Comparison of ENCODE assay signal across 19 cellular contexts in the genomic region with DNA sequence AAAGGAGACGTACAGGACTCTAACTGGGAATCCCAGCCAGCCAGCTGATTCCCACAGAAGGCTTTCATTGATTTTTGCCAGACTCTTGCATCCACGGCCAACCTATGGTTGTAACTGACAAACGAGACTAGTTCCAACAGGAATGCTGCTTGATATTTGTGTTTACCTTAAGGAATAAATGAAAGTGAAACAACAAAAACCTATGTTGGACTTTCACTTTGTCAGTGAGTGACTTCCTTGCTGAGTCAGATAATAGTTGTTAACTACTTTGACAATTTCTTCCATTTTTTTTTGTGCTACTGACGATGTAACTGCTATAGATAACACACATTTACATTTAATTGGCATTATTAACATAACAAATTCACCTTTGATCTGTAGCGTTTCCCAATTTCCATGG.
DNase-seq lines count a peak whose midpoint lies in the region; ATAC-seq, FAIRE-seq and TF ChIP-seq lines count a peak whose summit lies in the region.
"Had no signal": no experiment of that assay in that cellular context is flagged by ENCODE, and none has a peak within 500 bp of the region (broad histone marks: within the 10 kb centered on the region; RNA-seq: fewer than 3 reads in every experiment).

No MANE protein-coding gene starts in this region.

- no peaks in the 10 kb centered on the region for H3K4me1 Mint-ChIP-seq in Caco-2 (ENCODE audit: low read depth, unreplicated experiment)

- H3K27ac ChIP-seq in KOPT-K1 (ENCODE audit: low read depth, low read length, poor library complexity, severe bottlenecking): peak overlapping the region; percentile 16
- H3K27ac ChIP-seq in pancreas: no peak overlapping the region

- DNase-seq in Caco-2 (no peak), fibroblast of villous mesenchyme (ENCODE audit: low read depth) (peak; percentile 22), pancreas (no peak), NCI-H2171 treated with DMSO at 0.1 percent for 48 hours (lab: John Stamatoyannopoulos, UW) (no peak), NOMO-1 (lab: John Stamatoyannopoulos, UW; ENCODE audit: unreplicated experiment in 2 of 2) (no peak), nucleus accumbens (lab: John Stamatoyannopoulos, UW) (no peak)
- DNase-seq: ACHN; CD4-positive, alpha-beta T cell; DMS79 treated with DMSO at 0.1 percent for 48 hours; Kasumi-1; NCI-H1417 treated with DMSO at 0.1 percent for 48 hours; NCI-H2029 treated with DMSO at 0.1 percent for 48 hours; NCI-H524; SHP77 treated with DMSO at 0.1 percent for 48 hours had no signal

- WGBS in pancreas, 2 donors: 46 to 47% methylated on average over 5 of the region's 5 CpGs

- H3K4me1 ChIP-seq in Caco-2: no peaks in the 10 kb centered on the region
- no peaks in the 10 kb centered on the region for H3K4me1 ChIP-seq in pancreas

- no peak for FAIRE-seq in pancreas (lab: Jason Lieb, UNC)
- FAIRE-seq: D721Med, G401.6, GM12891, H1 had no signal

- BruUV-seq in Caco-2 (replicated peaks; lab: Mats Ljungman, UMichigan): no TSS peak

- CTCF ChIA-PET in Caco-2 (lab: Charles Lee): no interaction called here

- peaks cover 2% of the 10 kb centered on the region for H3K36me3 ChIP-seq in Caco-2 (ENCODE audit: control insufficient read depth, insufficient read depth, low read length)
- peaks cover 2% of the 10 kb centered on the region; the same call in 1 of the 2 replicates for H3K36me3 ChIP-seq in KOPT-K1 (ENCODE audit: insufficient read depth, low read length)
- H3K36me3 ChIP-seq in pancreas: peaks cover 0 to under 1% (median 0%) of the 10 kb centered on the region in 3 donors

- H3K9me3 ChIP-seq in Caco-2 (no peaks in the 10 kb centered on the region), KOPT-K1 (ENCODE audit: insufficient read depth, low read length, poor library complexity, severe bottlenecking) (no peaks in the 10 kb centered on the region), pancreas (no peaks in the 10 kb centered on the region)

- POLR2A ChIA-PET in Caco-2 (lab: Charles Lee): no interaction called here

- H3K27ac Mint-ChIP-seq in Caco-2 (ENCODE audit: unreplicated experiment): no peak overlapping the region
- H3K27ac Mint-ChIP-seq: CD4-positive, alpha-beta T cell had no signal

- no peaks in the 10 kb centered on the region for H3K9me3 Mint-ChIP-seq in Caco-2 (ENCODE audit: unreplicated experiment)
- H3K9me3 Mint-ChIP-seq: CD4-positive, alpha-beta T cell had no signal

- TF ChIP-seq CTCF in Caco-2 (IDR thresholded peaks at IDR 0.05; ENCODE audit: insufficient read depth in 1 of 2, low read depth in 1 of 2, low read length in 1 of 2, severe bottlenecking in 1 of 2, unreplicated experiment in 1 of 2): no peak
- TF ChIP-seq CTCF in fibroblast of villous mesenchyme (IDR thresholded peaks at IDR 0.05; ENCODE audit: insufficient read depth, low read depth, low read length): no peak
- no peak for TF ChIP-seq CTCF in pancreas (IDR thresholded peaks at IDR 0.05)

- H3K27me3 Mint-ChIP-seq in Caco-2 (ENCODE audit: insufficient read depth, unreplicated experiment): no peaks in the 10 kb centered on the region
- H3K27me3 Mint-ChIP-seq: CD4-positive, alpha-beta T cell had no signal

- intact Hi-C loops in Caco-2 (cut with micrococcal nuclease; ENCODE audit: unreplicated experiment): no loop called here
- intact Hi-C loops in pancreas (cut with DNase I): no loop called here

- H3K36me3 Mint-ChIP-seq in Caco-2 (ENCODE audit: insufficient read depth, unreplicated experiment): peaks cover 77% of the 10 kb centered on the region

- H3K27me3 ChIP-seq in Caco-2 (replicated peaks; ENCODE audit: control insufficient read depth, insufficient read depth, low read length) (no peaks in the 10 kb centered on the region), pancreas (no peaks in the 10 kb centered on the region)

- H3K4me3 Mint-ChIP-seq in Caco-2 (ENCODE audit: unreplicated experiment): peak overlapping the region; percentile 25
- H3K4me3 Mint-ChIP-seq: CD4-positive, alpha-beta T cell had no signal

- peak; percentile 6 to 40 (median 21) for ATAC-seq in pancreas

- H3K4me3 ChIP-seq in Caco-2 (ENCODE audit: low read depth, low read length) (no peak overlapping the region), fibroblast of villous mesenchyme (ENCODE audit: low read depth, low read length) (no peak overlapping the region), pancreas (no peak overlapping the region)
